ENCODE assay signal across 9 cellular contexts in genomic region chr10:22246680-22247391, GRCh38. TPM values are rescaled to one million over a fixed set of nuclear protein-coding genes. Genes with fewer than 3 reads are reported as not detected.
A peak's percentile ranks its signal among the peaks of the same experiment; 100 is the strongest.
DNase-seq lines count a peak whose midpoint lies in the region; ATAC-seq, FAIRE-seq and TF ChIP-seq lines count a peak whose summit lies in the region.
"Had no signal": no experiment of that assay in that cellular context is flagged by ENCODE, and none has a peak within 500 bp of the region (broad histone marks: within the 10 kb centered on the region; RNA-seq: fewer than 3 reads in every experiment).

No MANE protein-coding gene starts in this region.

- in situ Hi-C loops in astrocyte of the spinal cord (cut with HindIII; ENCODE audit: low sequenced_read_pairs): no loop called here

- H3K4me3 ChIP-seq in astrocyte of the spinal cord (ENCODE audit: low read depth, low read length) (no peak overlapping the region), colonic mucosa (no peak overlapping the region)

- intact Hi-C loops in natural killer cell (cut with micrococcal nuclease) (no loop called here), colonic mucosa (cut with DNase I) (no loop called here)

- H3K9me3 ChIP-seq in colonic mucosa: no peaks in the 10 kb centered on the region

- no peak overlapping the region for H3K9ac ChIP-seq in colonic mucosa (ENCODE audit: low read depth in 2 of 2, low read length in 2 of 2)

- FAIRE-seq in GM12892 (lab: Jason Lieb, UNC): no peak

- no peaks in the 10 kb centered on the region for H3K27me3 ChIP-seq in colonic mucosa

- no peaks in the 10 kb centered on the region for H3K4me1 ChIP-seq in colonic mucosa

- peaks cover 4 to 7% of the 10 kb centered on the region in 2 donors for H3K4me1 Mint-ChIP-seq in natural killer cell
- peaks cover 20% of the 10 kb centered on the region for H3K4me1 Mint-ChIP-seq in chondrocyte (ENCODE audit: low read depth)

- no peak for TF ChIP-seq CTCF in astrocyte of the spinal cord (IDR thresholded peaks at IDR 0.05; ENCODE audit: low read depth, low read length)
- TF ChIP-seq CTCF in natural killer cell (IDR thresholded peaks at IDR 0.05): no peak
- TF ChIP-seq CTCF in colonic mucosa (IDR thresholded peaks at IDR 0.05): no peak
- no peak for TF ChIP-seq CTCF in chondrocyte (IDR thresholded peaks at IDR 0.05)

- H3K27ac Mint-ChIP-seq in natural killer cell: no peak overlapping the region
- H3K27ac Mint-ChIP-seq in chondrocyte (ENCODE audit: unreplicated experiment): no peak overlapping the region

- no peaks in the 10 kb centered on the region for H3K9me3 Mint-ChIP-seq in natural killer cell
- no peaks in the 10 kb centered on the region for H3K9me3 Mint-ChIP-seq in chondrocyte (ENCODE audit: low read depth)

- no peak overlapping the region for H3K4me3 Mint-ChIP-seq in natural killer cell
- H3K4me3 Mint-ChIP-seq in chondrocyte (ENCODE audit: unreplicated experiment): no peak overlapping the region

- peak in 2 of 3 donors; percentile 33 to 58 for ATAC-seq in natural killer cell

- DNase-seq in EH (ENCODE audit: low read depth) (peak; percentile 61), RKO (ENCODE audit: low spot score) (peak; percentile 95), astrocyte of the spinal cord (ENCODE audit: low read depth, low spot score) (peak; percentile 80), natural killer cell (no peak), GM12892 (ENCODE audit: insufficient read length) (no peak), NCI-H774 (lab: John Stamatoyannopoulos, UW) (no peak), colonic mucosa (no peak), chondrocyte (ENCODE audit: low spot score) (no peak)
- DNase-seq: T-helper 9 cell had no signal

- H3K36me3 ChIP-seq in colonic mucosa: no peaks in the 10 kb centered on the region

- no peak overlapping the region for H3K27ac ChIP-seq in colonic mucosa

- no peaks in the 10 kb centered on the region for H3K36me3 Mint-ChIP-seq in natural killer cell
- H3K36me3 Mint-ChIP-seq in chondrocyte (ENCODE audit: low read depth): no peaks in the 10 kb centered on the region

- H3K27me3 Mint-ChIP-seq in natural killer cell (ENCODE audit: low read depth in 2 of 2): peaks cover 18 to 32% of the 10 kb centered on the region in 2 donors
- no peaks in the 10 kb centered on the region for H3K27me3 Mint-ChIP-seq in chondrocyte (ENCODE audit: low read depth)

- no peak for TF ChIP-seq POLR2A in GM12892 (IDR thresholded peaks at IDR 0.05; ENCODE audit: low read depth, low read length)

RNA-seq across cellular contexts. Expression of gene EBLN1, which starts 29.0 kb away (rescaled TPM):
- not detected for total RNA-seq in natural killer cell
- polyA plus RNA-seq in GM12892 (2012; ENCODE audit: missing spikeins): not detected
- not detected for total RNA-seq in colonic mucosa
- not detected in 3 replicates for total RNA-seq in chondrocyte

Comparison
In these comparisons a context has a peak if more than half of its experiments do, and no peak if none do; other contexts are left out.
1. DNase-seq: peak in EH (single experiment), RKO (single experiment) and astrocyte of the spinal cord (single experiment); none in natural killer cell (single experiment), GM12892 (single experiment), NCI-H774 (single experiment), colonic mucosa (single experiment) and chondrocyte (single experiment).